In genomic region chr2:218401834-218402370, GRCh38 we compare ENCODE assay signal across 10 cellular contexts. TPM values are rescaled to one million over a fixed set of nuclear protein-coding genes. Genes with fewer than 3 reads are reported as not detected.
DNase-seq lines count a peak whose midpoint lies in the region; ATAC-seq and TF ChIP-seq lines count a peak whose summit lies in the region.
"Had no signal": no experiment of that assay in that cellular context is flagged by ENCODE, and none has a peak within 500 bp of the region (broad histone marks: within the 10 kb centered on the region; RNA-seq: fewer than 3 reads in every experiment).

No MANE protein-coding gene starts in this region.

- no peak for DNase-seq in BJ (ENCODE audit: low read depth)
- DNase-seq in PC-3: no peak
- no peak for DNase-seq in effector memory CD4-positive, alpha-beta T cell
- DNase-seq in NCI-H748 (lab: John Stamatoyannopoulos, UW; ENCODE audit: unreplicated experiment): no peak
- DNase-seq in AG20443 (ENCODE audit: low spot score): no peak
- DNase-seq: MG63 had no signal

- no peak for TF ChIP-seq CTCF in BJ (IDR thresholded peaks at IDR 0.05; ENCODE audit: insufficient read depth, low read depth, low read length)
- TF ChIP-seq CTCF in PC-3 (conservative IDR thresholded peaks at IDR 0.05; ENCODE audit: low read depth, low read length): no peak
- TF ChIP-seq CTCF in neutrophil (IDR thresholded peaks at IDR 0.05): peak; percentile 21

- peaks cover 25% of the 10 kb centered on the region for H3K36me3 ChIP-seq in BJ (ENCODE audit: control insufficient read depth, insufficient read depth, low read length)
- peaks cover 4% of the 10 kb centered on the region; the same call in 1 of the 2 replicates for H3K36me3 ChIP-seq in PC-3 (ENCODE audit: low read depth, low read length)
- peaks cover 22% of the 10 kb centered on the region for H3K36me3 ChIP-seq in effector memory CD4-positive, alpha-beta T cell (ENCODE audit: control insufficient read depth, insufficient read depth, low read length)
- H3K36me3 ChIP-seq in neutrophil: peaks cover 46% of the 10 kb centered on the region

- peaks cover 43% of the 10 kb centered on the region for H3K4me1 ChIP-seq in PC-3 (ENCODE audit: insufficient read depth, low read length)
- H3K4me1 ChIP-seq in effector memory CD4-positive, alpha-beta T cell (ENCODE audit: control insufficient read depth, insufficient read depth, low read length, poor library complexity, severe bottlenecking): peaks cover 57% of the 10 kb centered on the region
- peaks cover 70 to 77% of the 10 kb centered on the region in 2 experiments for H3K4me1 ChIP-seq in neutrophil (ENCODE audit: control insufficient read depth in 1 of 2, insufficient read depth in 1 of 2, low read depth in 1 of 2, low read length in 1 of 2)

- intact Hi-C loops in PC-3 (cut with micrococcal nuclease): no loop called here

- H3K4me3 ChIP-seq in BJ (ENCODE audit: low read depth, low read length) (peak overlapping the region; percentile 89), PC-3 (ENCODE audit: low read length) (peak overlapping the region; percentile 86), neutrophil (ENCODE audit: low read depth in 1 of 2, low read length in 1 of 2) (peak overlapping the region; percentile 94 to 97)
- H3K4me3 ChIP-seq in effector memory CD4-positive, alpha-beta T cell (ENCODE audit: insufficient read depth, low read depth, low read length, poor library complexity, severe bottlenecking): no peak overlapping the region

- POLR2A ChIA-PET in BJ (lab: Charles Lee): no interaction called here
- POLR2A ChIA-PET in PC-3 (lab: Charles Lee; ENCODE audit: unreplicated experiment): no interaction called here

- H3K9me2 ChIP-seq in PC-3 (replicated peaks; ENCODE audit: low read length): no peaks in the 10 kb centered on the region

- H3K27me3 ChIP-seq in BJ (ENCODE audit: control insufficient read depth, insufficient read depth, low read length) (no peaks in the 10 kb centered on the region), PC-3 (ENCODE audit: low read length) (no peaks in the 10 kb centered on the region), neutrophil (no peaks in the 10 kb centered on the region)
- H3K27me3 ChIP-seq in effector memory CD4-positive, alpha-beta T cell (replicated peaks; ENCODE audit: control insufficient read depth, insufficient read depth, low read length, poor library complexity, severe bottlenecking): no peaks in the 10 kb centered on the region
- H3K27me3 ChIP-seq: MG63 had no signal

- H2AFZ ChIP-seq in PC-3 (ENCODE audit: low read length): no peak overlapping the region

- no TSS peak for BruUV-seq in PC-3 (replicated peaks; lab: Mats Ljungman, UMichigan)

- H3K4me2 ChIP-seq in PC-3 (ENCODE audit: low read length): peak overlapping the region; percentile 88

- peaks cover 4% of the 10 kb centered on the region for H3F3A ChIP-seq in PC-3 (ENCODE audit: low read length, unreplicated experiment)

- H3K9ac ChIP-seq in PC-3 (ENCODE audit: low read length): no peak overlapping the region

- H3K9me3 ChIP-seq in PC-3 (ENCODE audit: low read length) (no peaks in the 10 kb centered on the region), neutrophil (no peaks in the 10 kb centered on the region)
- no peaks in the 10 kb centered on the region for H3K9me3 ChIP-seq in effector memory CD4-positive, alpha-beta T cell (ENCODE audit: control insufficient read depth, low read length)
- H3K9me3 ChIP-seq: MG63 had no signal

- no peak overlapping the region for H3K27ac ChIP-seq in PC-3 (ENCODE audit: low read length)
- peak overlapping the region; percentile 46 for H3K27ac ChIP-seq in effector memory CD4-positive, alpha-beta T cell (ENCODE audit: insufficient read depth, low read length, poor library complexity, severe bottlenecking)
- H3K27ac ChIP-seq in neutrophil: peak overlapping the region; percentile 99

- CTCF ChIA-PET in BJ (lab: Yijun Ruan, JAX): interaction anchor here (1.2 to 1.4 kb wide), 2 partner anchors 131 to 257 kb away, joined by 4 read pairs; no protein-coding TSS in a partner anchor
- CTCF ChIA-PET in PC-3 (lab: Charles Lee): no interaction called here

- peaks cover 44% of the 10 kb centered on the region for H3K79me2 ChIP-seq in PC-3 (ENCODE audit: low read length)

- H4K20me1 ChIP-seq in PC-3 (ENCODE audit: low read length): no peaks in the 10 kb centered on the region

- ATAC-seq in PC-3 (no peak), HG02973 (IDR thresholded peaks at IDR 0.05; ENCODE audit: unreplicated experiment) (no peak), GM19328 (IDR thresholded peaks at IDR 0.05; ENCODE audit: unreplicated experiment) (no peak)

RNA-seq across cellular contexts. Expression of gene CTDSP1, which starts 2.2 kb away (rescaled TPM):
- 104 and 166 TPM in 2 replicates for polyA plus RNA-seq in BJ (2011; rRNA removed)
- 127 and 193 TPM in 2 replicates for polyA minus RNA-seq in BJ (2011; rRNA and poly(A)+ RNA removed)
- total RNA-seq in PC-3 (2014; rRNA removed): 73.2 and 94.6 TPM in 2 replicates

RNA-seq across cellular contexts. Expression of gene VIL1, which starts 17.0 kb away (rescaled TPM):
- not detected in 2 replicates for polyA plus RNA-seq in BJ (2011; rRNA removed)
- polyA minus RNA-seq in BJ (2011; rRNA and poly(A)+ RNA removed): not detected in 2 replicates
- 0.26 and 0.92 TPM in 2 replicates for total RNA-seq in PC-3 (2014; rRNA removed)
- total RNA-seq: T-helper 1 cell treated with Interleukin-12 subunit alpha and Interleukin-12 subunit beta and Interleukin-4 antibody, amounts not matched to agents 30 ng/mL and 1 ng/mL, for 36 hours had no signal

RNA-seq across cellular contexts. Expression of gene SLC11A1, which starts 19.8 kb away (rescaled TPM):
- polyA plus RNA-seq in BJ (2011; rRNA removed): 0.05 and 0.23 TPM in 2 replicates
- 0.05 and 0.14 TPM in 2 replicates for polyA minus RNA-seq in BJ (2011; rRNA and poly(A)+ RNA removed)
- 0.17 and 0.33 TPM in 2 replicates for total RNA-seq in PC-3 (2014; rRNA removed)

RNA-seq across cellular contexts. Expression of gene CATIP, which starts 45.2 kb away (rescaled TPM):
- not detected in 2 replicates for polyA plus RNA-seq in BJ (2011; rRNA removed)
- polyA minus RNA-seq in BJ (2011; rRNA and poly(A)+ RNA removed): not detected in 2 replicates
- not detected in 2 replicates for total RNA-seq in PC-3 (2014; rRNA removed)
- total RNA-seq: T-helper 1 cell treated with Interleukin-12 subunit alpha and Interleukin-12 subunit beta and Interleukin-4 antibody, amounts not matched to agents 30 ng/mL and 1 ng/mL, for 36 hours had no signal
